Comparison of ENCODE assay signal across 8 cellular contexts in the genomic region with DNA sequence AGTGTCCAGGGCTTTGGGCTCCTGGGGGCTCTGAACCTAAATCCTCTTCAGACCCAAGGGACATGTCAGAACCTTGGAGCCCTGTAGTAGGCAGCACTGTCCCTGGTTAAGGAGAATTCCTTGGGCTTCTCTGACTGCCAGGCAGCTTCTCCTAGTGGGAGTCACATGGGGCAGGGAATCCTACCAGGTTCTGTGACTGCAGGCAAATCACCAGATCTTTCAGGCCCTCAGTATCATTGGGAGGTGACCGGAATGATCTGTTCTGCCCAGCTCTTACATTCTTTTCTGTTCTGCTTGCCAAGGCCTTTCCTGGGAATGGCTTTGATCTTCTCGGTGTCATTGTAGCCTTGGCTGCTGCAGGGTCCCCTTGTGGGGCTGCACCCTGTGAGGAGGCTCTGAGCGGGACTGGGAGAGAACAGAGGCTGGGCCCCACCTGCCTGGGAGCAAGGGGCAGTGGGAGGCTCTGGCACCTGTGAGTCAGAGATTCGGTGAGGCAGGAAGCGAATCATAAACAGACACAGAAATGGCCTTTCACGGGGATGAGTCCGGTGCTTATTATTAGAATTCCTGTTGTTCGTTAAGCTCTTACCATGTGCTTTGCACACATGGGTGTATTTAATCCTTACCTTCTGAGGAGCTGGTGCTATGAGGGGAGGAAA. TPM values are rescaled to one million over a fixed set of nuclear protein-coding genes. Genes with fewer than 3 reads are reported as not detected.
DNase-seq lines count a peak whose midpoint lies in the region; ATAC-seq and TF ChIP-seq lines count a peak whose summit lies in the region.

No MANE protein-coding gene starts in this region.

- H3K9me3 Mint-ChIP-seq in activated T-helper 17 cell treated with anti-CD3 and anti-CD28 coated beads, Interleukin-2, amount 50 U/mL, for 72 hours, result no peaks in the 10 kb centered on the region
- peaks cover 4% of the 10 kb centered on the region for H3K9me3 Mint-ChIP-seq in glutamatergic neuron (ENCODE audit: unreplicated experiment)
- no peaks in the 10 kb centered on the region for H3K9me3 Mint-ChIP-seq in stimulated activated naive B cell treated with anti-CD40 and anti-IgM and Interleukin-4, amounts not matched to agents 10 μg/mL and 1 μg/mL and 100 μg/mL, for 72 hours
- H3K9me3 Mint-ChIP-seq in activated CD8-positive, alpha-beta memory T cell treated with anti-CD3 and anti-CD28 coated beads, Interleukin-2, amount 10 ng/mL, durations not matched to agents 7 days and 5 days (ENCODE audit: low read depth), result no peaks in the 10 kb centered on the region

- H3K36me3 Mint-ChIP-seq in activated T-helper 17 cell treated with anti-CD3 and anti-CD28 coated beads, Interleukin-2, amount 50 U/mL, for 72 hours (ENCODE audit: low read depth), result peaks cover 49% of the 10 kb centered on the region
- no peaks in the 10 kb centered on the region for H3K36me3 Mint-ChIP-seq in glutamatergic neuron (ENCODE audit: unreplicated experiment)
- H3K36me3 Mint-ChIP-seq in stimulated activated naive B cell treated with anti-CD40 and anti-IgM and Interleukin-4, amounts not matched to agents 10 μg/mL and 1 μg/mL and 100 μg/mL, for 72 hours, result peaks cover 38 to 56% of the 10 kb centered on the region in 2 donors
- H3K36me3 Mint-ChIP-seq in activated CD8-positive, alpha-beta memory T cell treated with anti-CD3 and anti-CD28 coated beads, Interleukin-2, amount 10 ng/mL, durations not matched to agents 7 days and 5 days, result no peaks in the 10 kb centered on the region

- H3K4me1 Mint-ChIP-seq in activated T-helper 17 cell treated with anti-CD3 and anti-CD28 coated beads, Interleukin-2, amount 50 U/mL, for 72 hours, result peaks cover 19% of the 10 kb centered on the region
- H3K4me1 Mint-ChIP-seq in glutamatergic neuron (ENCODE audit: low read depth, unreplicated experiment), result peaks cover 17% of the 10 kb centered on the region
- H3K4me1 Mint-ChIP-seq in stimulated activated naive B cell treated with anti-CD40 and anti-IgM and Interleukin-4, amounts not matched to agents 10 μg/mL and 1 μg/mL and 100 μg/mL, for 72 hours, result peaks cover 45 to 62% of the 10 kb centered on the region in 2 donors
- peaks cover 23% of the 10 kb centered on the region for H3K4me1 Mint-ChIP-seq in activated CD8-positive, alpha-beta memory T cell treated with anti-CD3 and anti-CD28 coated beads, Interleukin-2, amount 10 ng/mL, durations not matched to agents 7 days and 5 days

- no peaks in the 10 kb centered on the region for H3K27me3 Mint-ChIP-seq in activated T-helper 17 cell treated with anti-CD3 and anti-CD28 coated beads, Interleukin-2, amount 50 U/mL, for 72 hours
- no peaks in the 10 kb centered on the region for H3K27me3 Mint-ChIP-seq in glutamatergic neuron (ENCODE audit: unreplicated experiment)
- H3K27me3 Mint-ChIP-seq in stimulated activated naive B cell treated with anti-CD40 and anti-IgM and Interleukin-4, amounts not matched to agents 10 μg/mL and 1 μg/mL and 100 μg/mL, for 72 hours, result no peaks in the 10 kb centered on the region
- no peaks in the 10 kb centered on the region for H3K27me3 Mint-ChIP-seq in activated CD8-positive, alpha-beta memory T cell treated with anti-CD3 and anti-CD28 coated beads, Interleukin-2, amount 10 ng/mL, durations not matched to agents 7 days and 5 days

- peak overlapping the region; percentile 88 for H3K27ac Mint-ChIP-seq in activated T-helper 17 cell treated with anti-CD3 and anti-CD28 coated beads, Interleukin-2, amount 50 U/mL, for 72 hours
- H3K27ac Mint-ChIP-seq in glutamatergic neuron (ENCODE audit: unreplicated experiment), result peak overlapping the region; percentile 44
- peak overlapping the region; percentile 90 for H3K27ac Mint-ChIP-seq in stimulated activated naive B cell treated with anti-CD40 and anti-IgM and Interleukin-4, amounts not matched to agents 10 μg/mL and 1 μg/mL and 100 μg/mL, for 72 hours
- H3K27ac Mint-ChIP-seq in activated CD8-positive, alpha-beta memory T cell treated with anti-CD3 and anti-CD28 coated beads, Interleukin-2, amount 10 ng/mL, durations not matched to agents 7 days and 5 days, result no peak overlapping the region

- ATAC-seq in activated T-helper 17 cell treated with anti-CD3 and anti-CD28 coated beads, Interleukin-2, amount 50 U/mL, for 72 hours (replicated peaks), result peak; percentile 72
- ATAC-seq in stimulated activated naive B cell treated with anti-CD40 and anti-IgM and Interleukin-4, amounts not matched to agents 10 μg/mL and 1 μg/mL and 100 μg/mL, for 72 hours (replicated peaks), result no peak
- ATAC-seq in activated CD8-positive, alpha-beta memory T cell treated with anti-CD3 and anti-CD28 coated beads, Interleukin-2, amount 10 ng/mL, durations not matched to agents 7 days and 5 days, result no peak

- H3K4me3 Mint-ChIP-seq in activated T-helper 17 cell treated with anti-CD3 and anti-CD28 coated beads, Interleukin-2, amount 50 U/mL, for 72 hours, result peak overlapping the region; percentile 31
- no peak overlapping the region for H3K4me3 Mint-ChIP-seq in glutamatergic neuron (ENCODE audit: unreplicated experiment)
- H3K4me3 Mint-ChIP-seq in stimulated activated naive B cell treated with anti-CD40 and anti-IgM and Interleukin-4, amounts not matched to agents 10 μg/mL and 1 μg/mL and 100 μg/mL, for 72 hours, result no peak overlapping the region
- no peak overlapping the region for H3K4me3 Mint-ChIP-seq in activated CD8-positive, alpha-beta memory T cell treated with anti-CD3 and anti-CD28 coated beads, Interleukin-2, amount 10 ng/mL, durations not matched to agents 7 days and 5 days

- no peak overlapping the region for H3K4me3 ChIP-seq in HFF-Myc (replicated peaks; ENCODE audit: low read depth, low read length)

- TF ChIP-seq CTCF in HFF-Myc (IDR thresholded peaks at IDR 0.05; ENCODE audit: low read depth, low read length, missing control alignments), result peak; percentile 29
- no peak for TF ChIP-seq CTCF in glutamatergic neuron (IDR thresholded peaks at IDR 0.05; ENCODE audit: partially characterized antibody, unreplicated experiment)

- DNase-seq in HFF-Myc (ENCODE audit: extremely low read depth, low read depth), result peak; percentile 51
- no peak for DNase-seq in glutamatergic neuron
- DNase-seq in stimulated activated naive B cell treated with anti-CD40 and anti-IgM and Interleukin-4, amounts not matched to agents 10 μg/mL and 1 μg/mL and 100 μg/mL, for 72 hours, result no peak
- DNase-seq in HuH-7 (ENCODE audit: low spot score), result no peak
- no peak for DNase-seq in activated CD8-positive, alpha-beta memory T cell treated with anti-CD3 and anti-CD28 coated beads, Interleukin-2, amount 10 ng/mL, durations not matched to agents 7 days and 5 days
- DNase-seq in effector CD4-positive, alpha-beta T cell, result no peak
- no peak for DNase-seq in NCI-H345 (lab: John Stamatoyannopoulos, UW)

- CTCF ChIA-PET in activated CD8-positive, alpha-beta memory T cell treated with anti-CD3 and anti-CD28 coated beads, Interleukin-2, amount 10 ng/mL, durations not matched to agents 7 days and 5 days (lab: Charles Lee), result interaction anchor here (0.8 to 2.8 kb wide), 6 partner anchors 14 to 153 kb away, joined by 3 to 19 read pairs (median 4); partner anchors contain the start of gene CEP68

RNA-seq across cellular contexts. Expression of gene CEP68, which starts 14.1 kb away (rescaled TPM):
- total RNA-seq in activated T-helper 17 cell treated with anti-CD3 and anti-CD28 coated beads, Interleukin-2, amount 50 U/mL, for 72 hours, result 10 to 100 TPM in 1 of 2 donors, 1 to 10 TPM in 1; 6.9 to 10.5 TPM
- 38.3 TPM for total RNA-seq in glutamatergic neuron (ENCODE audit: unreplicated experiment)
- total RNA-seq in activated CD8-positive, alpha-beta memory T cell treated with anti-CD3 and anti-CD28 coated beads, Interleukin-2, amount 10 ng/mL, durations not matched to agents 7 days and 5 days, result 1 to 10 TPM; 5.9 to 9.2 TPM

RNA-seq across cellular contexts. Expression of gene RAB1A, which starts 59.6 kb away (rescaled TPM):
- total RNA-seq in activated T-helper 17 cell treated with anti-CD3 and anti-CD28 coated beads, Interleukin-2, amount 50 U/mL, for 72 hours, result 10 to 100 TPM; 72.1 to 87.1 TPM
- total RNA-seq in glutamatergic neuron (ENCODE audit: unreplicated experiment), result 161 TPM
- 10 to 100 TPM; 58.4 to 78.3 TPM for total RNA-seq in activated CD8-positive, alpha-beta memory T cell treated with anti-CD3 and anti-CD28 coated beads, Interleukin-2, amount 10 ng/mL, durations not matched to agents 7 days and 5 days
